8 cellular contexts compared by ENCODE assay signal in the genomic region with DNA sequence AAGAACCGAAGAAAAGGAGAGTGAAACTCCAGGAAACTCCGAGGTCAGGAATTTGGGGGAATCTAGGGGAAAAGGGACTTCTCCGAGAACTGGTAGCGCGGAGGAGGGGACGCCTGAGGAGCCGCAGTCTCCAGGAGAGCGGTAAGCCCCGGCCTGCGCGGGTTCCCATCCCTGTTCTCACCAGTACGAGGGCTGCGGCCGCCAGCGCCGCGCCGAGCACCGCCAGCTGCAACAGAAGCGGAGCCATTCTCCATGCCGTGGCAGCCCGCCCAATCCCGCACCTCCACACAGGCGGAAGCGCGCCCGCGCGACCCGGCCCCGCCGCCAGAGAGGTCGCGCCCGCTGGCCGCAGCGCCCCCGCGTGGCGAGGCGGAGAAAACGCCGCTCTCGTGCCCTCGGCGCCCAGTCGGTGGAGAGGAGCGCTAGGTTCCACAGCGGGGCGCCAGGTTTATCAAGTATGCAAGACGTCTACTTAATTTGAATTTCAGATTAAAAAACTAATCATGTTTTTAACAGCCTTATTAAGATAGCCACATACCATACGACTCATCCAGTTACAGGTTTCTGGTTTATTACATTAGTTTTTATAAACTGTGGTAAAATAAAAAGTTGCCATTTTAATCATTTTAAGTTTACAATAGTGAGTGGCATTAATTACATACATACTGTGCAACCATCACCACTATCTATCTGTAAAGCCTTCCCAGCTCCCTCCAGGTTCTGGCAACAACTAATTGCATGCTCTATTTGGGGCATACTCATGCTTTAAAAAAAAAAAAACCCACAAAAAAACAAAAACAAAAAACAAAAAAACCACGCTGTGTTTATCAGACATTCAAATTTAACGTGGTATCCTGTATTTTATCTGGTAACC. TPM values are rescaled to one million over a fixed set of nuclear protein-coding genes. Genes with fewer than 3 reads are reported as not detected.
DNase-seq lines count a peak whose midpoint lies in the region; ATAC-seq and TF ChIP-seq lines count a peak whose summit lies in the region.

A gene with protein sequence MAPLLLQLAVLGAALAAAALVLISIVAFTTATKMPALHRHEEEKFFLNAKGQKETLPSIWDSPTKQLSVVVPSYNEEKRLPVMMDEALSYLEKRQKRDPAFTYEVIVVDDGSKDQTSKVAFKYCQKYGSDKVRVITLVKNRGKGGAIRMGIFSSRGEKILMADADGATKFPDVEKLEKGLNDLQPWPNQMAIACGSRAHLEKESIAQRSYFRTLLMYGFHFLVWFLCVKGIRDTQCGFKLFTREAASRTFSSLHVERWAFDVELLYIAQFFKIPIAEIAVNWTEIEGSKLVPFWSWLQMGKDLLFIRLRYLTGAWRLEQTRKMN (minus strand): TSS at position 287 of the 874 bp plus-strand sequence. CDS start 40 bp downstream, at position 247.

- H3K4me1 Mint-ChIP-seq in activated naive CD8-positive, alpha-beta T cell treated with anti-CD3 and anti-CD28 coated beads, Interleukin-2, amount 50 U/mL, for 24 hours, result peaks cover 48% of the 10 kb centered on the region

- peak; percentile 72 for ATAC-seq in HG02759 (IDR thresholded peaks at IDR 0.05; ENCODE audit: unreplicated experiment)
- ATAC-seq in activated naive CD8-positive, alpha-beta T cell treated with anti-CD3 and anti-CD28 coated beads, Interleukin-2, amount 50 U/mL, for 24 hours, result peak; percentile 85
- ATAC-seq in Right ventricle myocardium superior (ENCODE audit: poor library complexity), result peak; percentile 95

- H3K9me3 Mint-ChIP-seq in activated naive CD8-positive, alpha-beta T cell treated with anti-CD3 and anti-CD28 coated beads, Interleukin-2, amount 50 U/mL, for 24 hours, result no peaks in the 10 kb centered on the region

- no peaks in the 10 kb centered on the region for H3K9me3 ChIP-seq in transverse colon

- H3K4me1 ChIP-seq in transverse colon, result peaks cover 5 to 26% (median 19%) of the 10 kb centered on the region in 4 donors

- peak; percentile 74 for TF ChIP-seq POLR2A in transverse colon (IDR thresholded peaks at IDR 0.05)

- WGBS in transverse colon (ENCODE audit: low coverage in 1 of 2), 2 donors, result 0% methylated on average over 2 to 53 of the region's 54 CpGs

- H3K4me3 Mint-ChIP-seq in activated naive CD8-positive, alpha-beta T cell treated with anti-CD3 and anti-CD28 coated beads, Interleukin-2, amount 50 U/mL, for 24 hours, result peak within 1 kb of the TSS; percentile 99

- H3K27ac ChIP-seq in transverse colon, result peak within 1 kb of the TSS; percentile 95 to 100 (median 96)

- in situ Hi-C loops in transverse colon (cut with MboI; ENCODE audit: low pct_ligation_motif_present in 1 of 4, low pct_unique_long_range_greater_than_20kb in 1 of 4, low sequenced_read_pairs in 3 of 4), result loop anchor here in 1 of 4 donors (25.0 kb wide), 1 partner anchor 137 kb away; no protein-coding TSS in a partner anchor

- no peak for TF ChIP-seq EP300 in transverse colon (IDR thresholded peaks at IDR 0.05; ENCODE audit: low read depth)

- peaks cover 0 to 6% (median 2%) of the 10 kb centered on the region in 4 donors for H3K36me3 ChIP-seq in transverse colon

- H3K27me3 ChIP-seq in transverse colon, result no peaks in the 10 kb centered on the region

- peak within 1 kb of the TSS; percentile 99 for H3K27ac Mint-ChIP-seq in activated naive CD8-positive, alpha-beta T cell treated with anti-CD3 and anti-CD28 coated beads, Interleukin-2, amount 50 U/mL, for 24 hours

- H3K36me3 Mint-ChIP-seq in activated naive CD8-positive, alpha-beta T cell treated with anti-CD3 and anti-CD28 coated beads, Interleukin-2, amount 50 U/mL, for 24 hours (ENCODE audit: low read depth), result peaks cover 57% of the 10 kb centered on the region

- H3K27me3 Mint-ChIP-seq in activated naive CD8-positive, alpha-beta T cell treated with anti-CD3 and anti-CD28 coated beads, Interleukin-2, amount 50 U/mL, for 24 hours, result no peaks in the 10 kb centered on the region

- peak; percentile 90 to 93 (median 92) for DNase-seq in NCI-H1417 (lab: John Stamatoyannopoulos, UW)
- peak; percentile 84 for DNase-seq in SW480 (ENCODE audit: low spot score)
- peak; percentile 91 for DNase-seq in activated naive CD8-positive, alpha-beta T cell treated with anti-CD3 and anti-CD28 coated beads, Interleukin-2, amount 50 U/mL, for 24 hours
- peak; percentile 94 for DNase-seq in Right ventricle myocardium superior
- DNase-seq in pons (ENCODE audit: low spot score), result peak; percentile 92
- peak; percentile 93 for DNase-seq in transverse colon

- peak; percentile 95 for TF ChIP-seq CTCF in GM12875 (IDR thresholded peaks at IDR 0.05; ENCODE audit: borderline replicate concordance, insufficient read depth, low read depth, low read length)
- TF ChIP-seq CTCF in transverse colon (IDR thresholded peaks at IDR 0.05), result peak; percentile 64 to 97 (median 92)

- peak within 1 kb of the TSS; percentile 98 for H3K4me3 ChIP-seq in GM12875 (ENCODE audit: low read depth, low read length)
- peak within 1 kb of the TSS; percentile 91 to 92 (median 91) for H3K4me3 ChIP-seq in transverse colon

- intact Hi-C loops in Right ventricle myocardium superior (cut with DNase I) (no loop called here), transverse colon (cut with DNase I; ENCODE audit: low total_unique reads) (loop anchor here (10.0 kb wide), 1 partner anchor 144 kb away; no protein-coding TSS in a partner anchor)

RNA-seq across cellular contexts. Expression of the gene that starts here (rescaled TPM):
- total RNA-seq in Right ventricle myocardium superior (7.8 TPM), transverse colon (10 to 100 TPM in 2 of 4 donors, 1 to 10 TPM in 2; 3.8 to 33.8 (median 14.1) TPM)

Comparison
In these comparisons a context has a peak if more than half of its experiments do, and no peak if none do; other contexts are left out.
1. Peak in every context shown above with its lines: DNase-seq, ATAC-seq, H3K4me3 ChIP-seq and H3K27ac ChIP-seq.